In genomic region chr22:37043828-37044538, GRCh38 we compare ENCODE assay signal across 8 cellular contexts. TPM values are rescaled to one million over a fixed set of nuclear protein-coding genes. Genes with fewer than 3 reads are reported as not detected.
DNase-seq lines count a peak whose midpoint lies in the region; ATAC-seq and TF ChIP-seq lines count a peak whose summit lies in the region.

No MANE protein-coding gene starts in this region.

- peak; percentile 88 for TF ChIP-seq CTCF in GM10248 (IDR thresholded peaks at IDR 0.05; ENCODE audit: control extremely low read depth, extremely low read depth, low read depth, missing control alignments)
- TF ChIP-seq CTCF in RWPE1 (conservative IDR thresholded peaks at IDR 0.05; ENCODE audit: low read depth): peak; percentile 52
- peak; percentile 45 for TF ChIP-seq CTCF in astrocyte of the spinal cord (IDR thresholded peaks at IDR 0.05; ENCODE audit: low read depth, low read length)
- peak; percentile 63 to 73 for TF ChIP-seq CTCF in left lung (IDR thresholded peaks at IDR 0.05)
- peak; percentile 24 to 71 for TF ChIP-seq CTCF in suprapubic skin (IDR thresholded peaks at IDR 0.05)

- DNase-seq in GM10248 (ENCODE audit: extremely low spot score): peak; percentile 91
- no peak for DNase-seq in RWPE1 (ENCODE audit: low spot score)
- DNase-seq in astrocyte of the spinal cord (ENCODE audit: low read depth, low spot score): no peak
- DNase-seq in left lung: peak; percentile 76 to 91
- DNase-seq in suprapubic skin (ENCODE audit: low spot score in 2 of 2): no peak
- DNase-seq in DMS79 (lab: John Stamatoyannopoulos, UW): no peak
- no peak for DNase-seq in NCI-H2107 (lab: John Stamatoyannopoulos, UW)

- CTCF ChIA-PET in GM10248 (lab: Yijun Ruan, JAX) (interaction anchor here (0.7 to 5.8 kb wide), 38 partner anchors 9 to 533 kb away, joined by 3 to 40 read pairs (median 4); partner anchors contain the start of genes MPST, NCF4 and TST), RWPE1 (lab: Yijun Ruan, JAX) (interaction anchor here (0.6 to 0.8 kb wide), 5 partner anchors 12 to 763 kb away, joined by 3 to 5 read pairs (median 3); no protein-coding TSS in a partner anchor)

- TF ChIP-seq EP300 in suprapubic skin (IDR thresholded peaks at IDR 0.05): no peak

- H3K27me3 ChIP-seq in left lung (no peaks in the 10 kb centered on the region), suprapubic skin (peaks cover 3% of the 10 kb centered on the region)

- TF ChIP-seq POLR2A in suprapubic skin (IDR thresholded peaks at IDR 0.05): no peak

- no peaks in the 10 kb centered on the region for H3K9me3 ChIP-seq in left lung
- H3K9me3 ChIP-seq in suprapubic skin: no peaks in the 10 kb centered on the region

- peaks cover 0 to 17% of the 10 kb centered on the region in 2 donors for H3K4me1 ChIP-seq in left lung
- H3K4me1 ChIP-seq in suprapubic skin: peaks cover 13% of the 10 kb centered on the region

- H3K4me3 ChIP-seq in astrocyte of the spinal cord (ENCODE audit: low read depth, low read length): no peak overlapping the region
- H3K4me3 ChIP-seq in left lung: no peak overlapping the region
- no peak overlapping the region for H3K4me3 ChIP-seq in suprapubic skin

- POLR2A ChIA-PET in GM10248 (lab: Yijun Ruan, JAX): interaction anchor here (0.5 kb wide), 1 partner anchor 103 kb away, joined by 4 read pairs; no protein-coding TSS in a partner anchor
- POLR2A ChIA-PET in RWPE1 (lab: Yijun Ruan, JAX; ENCODE audit: low non-redundant PET): no interaction called here

- peak; percentile 58 for ATAC-seq in HG03432 (IDR thresholded peaks at IDR 0.05; ENCODE audit: unreplicated experiment)
- ATAC-seq in left lung: peak; percentile 99

- in situ Hi-C loops in astrocyte of the spinal cord (cut with HindIII; ENCODE audit: low sequenced_read_pairs): no loop called here

- WGBS in suprapubic skin: 28% methylated on average over 17 of the region's 17 CpGs

- H3K27ac ChIP-seq in RWPE1 (no peak overlapping the region), left lung (no peak overlapping the region), suprapubic skin (no peak overlapping the region)

- no peaks in the 10 kb centered on the region for H3K36me3 ChIP-seq in left lung
- H3K36me3 ChIP-seq in suprapubic skin: no peaks in the 10 kb centered on the region

- intact Hi-C loops in left lung (cut with DNase I): no loop called here

RNA-seq across cellular contexts. Expression of gene KCTD17, which starts 7.6 kb away (rescaled TPM):
- total RNA-seq in left lung (10 to 100 TPM; 20.5 to 22.2 TPM), suprapubic skin (10 to 100 TPM; 25.0 to 67.0 (median 35.7) TPM)

RNA-seq across cellular contexts. Expression of gene MPST, which starts 24.4 kb away (rescaled TPM):
- 10 to 100 TPM; 56.2 to 63.1 TPM for total RNA-seq in left lung
- 100 to 1,000 TPM in 3 of 4 donors, 10 to 100 TPM in 1; 99.0 to 171 (median 143) TPM for total RNA-seq in suprapubic skin

RNA-seq across cellular contexts. Expression of gene TST, which starts 24.7 kb away (rescaled TPM):
- 10 to 100 TPM; 37.7 to 52.0 TPM for total RNA-seq in left lung
- total RNA-seq in suprapubic skin: 10 to 100 TPM; 23.2 to 56.3 (median 52.4) TPM

Comparison
In these comparisons a context has a peak if more than half of its experiments do, and no peak if none do; other contexts are left out.
1. DNase-seq: peak in GM10248 (single experiment) and left lung (2 of 2); none in RWPE1 (single experiment), astrocyte of the spinal cord (single experiment), suprapubic skin (0 of 2), DMS79 (single experiment) and NCI-H2107 (single experiment).
2. Peak in every context shown above with its lines, with median percentiles within 50 percentile points of each other: CTCF ChIP-seq.